Comparison of ENCODE assay signal across 15 cellular contexts in genomic region chr2:24207359-24207758, GRCh38. TPM values are rescaled to one million over a fixed set of nuclear protein-coding genes. Genes with fewer than 3 reads are reported as not detected.
DNase-seq lines count a peak whose midpoint lies in the region; ATAC-seq and TF ChIP-seq lines count a peak whose summit lies in the region.
"Had no signal": no experiment of that assay in that cellular context is flagged by ENCODE, and none has a peak within 500 bp of the region (broad histone marks: within the 10 kb centered on the region; RNA-seq: fewer than 3 reads in every experiment).

No MANE protein-coding gene starts in this region.

- no peaks in the 10 kb centered on the region for H3K9me3 Mint-ChIP-seq in activated naive CD4-positive, alpha-beta T cell treated with anti-CD3 and anti-CD28 coated beads, Interleukin-2, amount 50 U/mL, for 72 hours
- H3K9me3 Mint-ChIP-seq in activated T-helper 17 cell treated with anti-CD3 and anti-CD28 coated beads, Interleukin-2, amount 50 U/mL, for 72 hours: no peaks in the 10 kb centered on the region
- no peaks in the 10 kb centered on the region for H3K9me3 Mint-ChIP-seq in neural progenitor cell
- H3K9me3 Mint-ChIP-seq: CD4-positive, CD25-positive, alpha-beta regulatory T cell; GM23338; H9 had no signal

- no peaks in the 10 kb centered on the region for H4K20me1 ChIP-seq in neural progenitor cell (ENCODE audit: low read depth)

- TF ChIP-seq CTCF in neural progenitor cell (IDR thresholded peaks at IDR 0.05) (no peak), esophagus muscularis mucosa (IDR thresholded peaks at IDR 0.05) (no peak)

- DNase-seq in activated naive CD4-positive, alpha-beta T cell treated with anti-CD3 and anti-CD28 coated beads, Interleukin-2, amount 50 U/mL, for 72 hours (ENCODE audit: low spot score in 2 of 2): no peak
- DNase-seq in activated naive CD4-positive, alpha-beta T cell (lab: John Stamatoyannopoulos, UW): no peak
- no peak for DNase-seq in neural progenitor cell (ENCODE audit: low spot score)
- no peak for DNase-seq in esophagus muscularis mucosa (ENCODE audit: extremely low spot score)
- DNase-seq: BE2C; Calu3; CD4-positive, CD25-positive, alpha-beta regulatory T cell; DMS 273 treated with DMSO at 0.1 percent for 48 hours; H9 had no signal

- H3K36me3 ChIP-seq in neural progenitor cell (no peaks in the 10 kb centered on the region), esophagus muscularis mucosa (peaks cover 78 to 100% (median 91%) of the 10 kb centered on the region in 4 donors)
- H3K36me3 ChIP-seq: BE2C had no signal

- H3K4me2 ChIP-seq in neural progenitor cell: no peak overlapping the region
- H3K4me2 ChIP-seq: A549, GM23338 had no signal

- intact Hi-C loops in esophagus muscularis mucosa (cut with DNase I): no loop called here

- H3K9me3 ChIP-seq in neural progenitor cell (ENCODE audit: low read depth): no peaks in the 10 kb centered on the region
- H3K9me3 ChIP-seq in esophagus muscularis mucosa: no peaks in the 10 kb centered on the region
- H3K9me3 ChIP-seq: A549, BE2C had no signal

- no peak for ATAC-seq in activated naive CD4-positive, alpha-beta T cell treated with anti-CD3 and anti-CD28 coated beads, Interleukin-2, amount 50 U/mL, for 72 hours
- ATAC-seq in activated T-helper 17 cell treated with anti-CD3 and anti-CD28 coated beads, Interleukin-2, amount 50 U/mL, for 72 hours (replicated peaks): no peak
- ATAC-seq in GM21423 (IDR thresholded peaks at IDR 0.05; ENCODE audit: unreplicated experiment) (no peak), HG02798 (IDR thresholded peaks at IDR 0.05; ENCODE audit: poor library complexity, unreplicated experiment) (no peak)
- ATAC-seq: A549, GM23338 had no signal

- 90% methylated on average over 11 of the region's 11 CpGs for WGBS in esophagus muscularis mucosa

- no peaks in the 10 kb centered on the region for H3K4me1 Mint-ChIP-seq in activated T-helper 17 cell treated with anti-CD3 and anti-CD28 coated beads, Interleukin-2, amount 50 U/mL, for 72 hours
- peaks cover 26% of the 10 kb centered on the region for H3K4me1 Mint-ChIP-seq in neural progenitor cell
- H3K4me1 Mint-ChIP-seq: CD4-positive, CD25-positive, alpha-beta regulatory T cell had no signal

- H3K4me3 ChIP-seq in neural progenitor cell (no peak overlapping the region), esophagus muscularis mucosa (no peak overlapping the region)
- H3K4me3 ChIP-seq: A549, GM23338 had no signal

- no peaks in the 10 kb centered on the region for H3F3A ChIP-seq in neural progenitor cell (ENCODE audit: low read depth)

- H3K9ac ChIP-seq in neural progenitor cell: no peak overlapping the region

- no peaks in the 10 kb centered on the region for H3K79me2 ChIP-seq in neural progenitor cell (ENCODE audit: low read depth)

- no peak for TF ChIP-seq POLR2A in esophagus muscularis mucosa (IDR thresholded peaks at IDR 0.05; ENCODE audit: low read depth)

- TF ChIP-seq EP300 in esophagus muscularis mucosa (IDR thresholded peaks at IDR 0.05): no peak

- no peaks in the 10 kb centered on the region for H3K27me3 Mint-ChIP-seq in activated T-helper 17 cell treated with anti-CD3 and anti-CD28 coated beads, Interleukin-2, amount 50 U/mL, for 72 hours
- peaks cover 2% of the 10 kb centered on the region for H3K27me3 Mint-ChIP-seq in neural progenitor cell (ENCODE audit: insufficient read depth, low read depth)
- H3K27me3 Mint-ChIP-seq: CD4-positive, CD25-positive, alpha-beta regulatory T cell had no signal

- H3K4me3 Mint-ChIP-seq in activated T-helper 17 cell treated with anti-CD3 and anti-CD28 coated beads, Interleukin-2, amount 50 U/mL, for 72 hours: no peak overlapping the region
- H3K4me3 Mint-ChIP-seq in neural progenitor cell: no peak overlapping the region
- H3K4me3 Mint-ChIP-seq: CD4-positive, CD25-positive, alpha-beta regulatory T cell; GM23338; H9 had no signal

- H3K27me3 ChIP-seq in neural progenitor cell: no peaks in the 10 kb centered on the region
- H3K27me3 ChIP-seq in esophagus muscularis mucosa: no peaks in the 10 kb centered on the region
- H3K27me3 ChIP-seq: BE2C had no signal

- H3K27ac ChIP-seq in neural progenitor cell (no peak overlapping the region), esophagus muscularis mucosa (replicated peaks in 1 of 4) (no peak overlapping the region)
- H3K27ac ChIP-seq: A549 had no signal

- no peak overlapping the region for H2AFZ ChIP-seq in neural progenitor cell (replicated peaks)
- H2AFZ ChIP-seq: GM23338 had no signal

- H3K4me1 ChIP-seq in neural progenitor cell: peaks cover 12% of the 10 kb centered on the region
- no peaks in the 10 kb centered on the region for H3K4me1 ChIP-seq in esophagus muscularis mucosa
- H3K4me1 ChIP-seq: A549, BE2C had no signal

- peaks cover 5 to 24% of the 10 kb centered on the region in 2 donors for H3K36me3 Mint-ChIP-seq in activated naive CD4-positive, alpha-beta T cell treated with anti-CD3 and anti-CD28 coated beads, Interleukin-2, amount 50 U/mL, for 72 hours
- peaks cover 97% of the 10 kb centered on the region for H3K36me3 Mint-ChIP-seq in activated T-helper 17 cell treated with anti-CD3 and anti-CD28 coated beads, Interleukin-2, amount 50 U/mL, for 72 hours (ENCODE audit: low read depth)
- H3K36me3 Mint-ChIP-seq in neural progenitor cell: peaks cover 5% of the 10 kb centered on the region

- H3K27ac Mint-ChIP-seq in activated naive CD4-positive, alpha-beta T cell treated with anti-CD3 and anti-CD28 coated beads, Interleukin-2, amount 50 U/mL, for 72 hours: peak overlapping the region; percentile 60 to 62
- peak overlapping the region; percentile 31 for H3K27ac Mint-ChIP-seq in activated T-helper 17 cell treated with anti-CD3 and anti-CD28 coated beads, Interleukin-2, amount 50 U/mL, for 72 hours
- peak overlapping the region; percentile 46 for H3K27ac Mint-ChIP-seq in neural progenitor cell

RNA-seq across cellular contexts. Expression of gene FAM228A, which starts 32.5 kb away (rescaled TPM):
- under 1 TPM; 0.14 to 0.30 TPM for total RNA-seq in activated naive CD4-positive, alpha-beta T cell treated with anti-CD3 and anti-CD28 coated beads, Interleukin-2, amount 50 U/mL, for 72 hours
- total RNA-seq in activated T-helper 17 cell treated with anti-CD3 and anti-CD28 coated beads, Interleukin-2, amount 50 U/mL, for 72 hours: under 1 TPM in 1 of 2 donors, not detected in 1; 0.48 TPM
- total RNA-seq in neural progenitor cell (ENCODE audit: low replicate concordance): 0.34 TPM in 1 of 2 replicates, not detected in the other
- 1 to 10 TPM; 1.1 to 3.3 (median 2.6) TPM for total RNA-seq in esophagus muscularis mucosa
- total RNA-seq: Calu3; CD4-positive, CD25-positive, alpha-beta regulatory T cell; Daoy; H9 had no signal
